In genomic region chr19:17215125-17215971, GRCh38 we compare ENCODE assay signal across 7 cellular contexts. TPM values are rescaled to one million over a fixed set of nuclear protein-coding genes. Genes with fewer than 3 reads are reported as not detected.
DNase-seq lines count a peak whose midpoint lies in the region; ATAC-seq, FAIRE-seq and TF ChIP-seq lines count a peak whose summit lies in the region.

TSS of gene USE1 (plus strand) at chr19:17215357. CDS start at chr19:17215406, 49 bp downstream.

- ATAC-seq in HG03095 (IDR thresholded peaks at IDR 0.05; ENCODE audit: unreplicated experiment): peak; percentile 73

- H3K9me3 ChIP-seq in WERI-Rb-1 (ENCODE audit: severe bottlenecking) (no peaks in the 10 kb centered on the region), breast epithelium (no peaks in the 10 kb centered on the region), small intestine (ENCODE audit: control insufficient read depth, low read depth) (no peaks in the 10 kb centered on the region)

- peak within 1 kb of the TSS; percentile 61 for H3K4me3 ChIP-seq in WERI-Rb-1 (ENCODE audit: low read depth, low read length)
- H3K4me3 ChIP-seq in breast epithelium: peak within 1 kb of the TSS; percentile 56 to 86 (median 64)
- H3K4me3 ChIP-seq in small intestine (ENCODE audit: low read depth in 1 of 2, low read length in 2 of 2): peak within 1 kb of the TSS; percentile 56 to 75

- peak; percentile 21 for TF ChIP-seq POLR2A in breast epithelium (IDR thresholded peaks at IDR 0.05)

- H3K36me3 ChIP-seq in WERI-Rb-1 (peaks cover 25% of the 10 kb centered on the region), breast epithelium (no peaks in the 10 kb centered on the region), small intestine (ENCODE audit: control insufficient read depth in 2 of 2, insufficient read depth in 2 of 2, low read length in 2 of 2) (peaks cover 4 to 11% of the 10 kb centered on the region in 2 donors)

- H3K27me3 ChIP-seq in WERI-Rb-1 (ENCODE audit: insufficient read depth, low read depth, severe bottlenecking): no peaks in the 10 kb centered on the region
- no peaks in the 10 kb centered on the region for H3K27me3 ChIP-seq in breast epithelium
- no peaks in the 10 kb centered on the region for H3K27me3 ChIP-seq in small intestine (ENCODE audit: control insufficient read depth in 2 of 2, insufficient read depth in 2 of 2, low read length in 2 of 2)

- TF ChIP-seq CTCF in WERI-Rb-1 (IDR thresholded peaks at IDR 0.05; ENCODE audit: low read depth, low read length) (no peak), breast epithelium (IDR thresholded peaks at IDR 0.05) (no peak)

- H3K4me1 ChIP-seq in breast epithelium (peaks cover 0 to 4% of the 10 kb centered on the region in 2 donors), small intestine (ENCODE audit: control insufficient read depth in 2 of 2, insufficient read depth in 1 of 2, low read depth in 1 of 2, low read length in 1 of 2) (no peaks in the 10 kb centered on the region)

- WGBS in small intestine, 3 donors: 3% methylated on average over 48 to 56 of the region's 56 CpGs

- FAIRE-seq in GM18507 (lab: Jason Lieb, UNC) (peak; percentile 88), small intestine (lab: Jason Lieb, UNC) (no peak)

- H3K27ac ChIP-seq in WERI-Rb-1 (peak within 1 kb of the TSS; percentile 96), breast epithelium (peak within 1 kb of the TSS; percentile 92 to 99), small intestine (ENCODE audit: low read depth in 1 of 2, low read length in 1 of 2) (peak within 1 kb of the TSS; percentile 91 to 98)

- DNase-seq in GM18507 (ENCODE audit: extremely low spot score, insufficient read length, low read depth) (peak; percentile 83), NCI-H2196 treated with DMSO at 0.1 percent for 48 hours (lab: John Stamatoyannopoulos, UW; ENCODE audit: unreplicated experiment) (peak; percentile 92), WERI-Rb-1 (peak; percentile 89), breast epithelium (ENCODE audit: low spot score in 2 of 2) (peak; percentile 91), iPS-NIHi11 (ENCODE audit: low spot score) (peak; percentile 95), small intestine (peak; percentile 94)

- intact Hi-C loops in breast epithelium (cut with DNase I; ENCODE audit: low total_unique reads): no loop called here

RNA-seq across cellular contexts. Expression of gene USE1, which starts in this region (rescaled TPM):
- total RNA-seq in breast epithelium: 10 to 100 TPM; 15.5 to 29.0 (median 27.5) TPM
- polyA plus RNA-seq in small intestine: 10 to 100 TPM; 33.8 to 40.5 (median 40.5) TPM

Comparison
In these comparisons a context has a peak if more than half of its experiments do, and no peak if none do; other contexts are left out.
1. Peak in every context shown above with its lines: DNase-seq, ATAC-seq, H3K4me3 ChIP-seq and H3K27ac ChIP-seq.